ENCODE assay signal across 15 cellular contexts in the genomic region with DNA sequence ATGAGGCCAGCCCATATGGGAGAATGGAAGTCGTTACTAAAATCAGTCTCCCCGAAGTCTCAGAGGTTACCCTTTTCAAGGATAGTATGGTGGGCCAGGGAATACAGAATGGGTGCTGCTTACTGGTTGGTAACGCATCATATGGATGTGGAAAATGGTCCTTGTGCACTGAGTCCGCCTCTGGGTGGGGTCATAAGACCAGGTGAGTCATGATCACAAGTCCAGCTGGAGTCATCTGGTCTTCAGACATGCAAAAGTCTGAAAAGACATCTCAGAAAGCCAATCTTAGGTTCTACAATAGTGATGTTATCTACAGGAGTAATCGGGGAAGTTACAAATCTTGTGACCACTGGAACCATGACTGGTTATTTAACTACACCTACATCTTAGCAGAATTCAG.
DNase-seq lines count a peak whose midpoint lies in the region; ATAC-seq and TF ChIP-seq lines count a peak whose summit lies in the region.
"Had no signal": no experiment of that assay in that cellular context is flagged by ENCODE, and none has a peak within 500 bp of the region (broad histone marks: within the 10 kb centered on the region; RNA-seq: fewer than 3 reads in every experiment).

No MANE protein-coding gene starts in this region.

- H3K4me3 ChIP-seq in dorsolateral prefrontal cortex: no peak overlapping the region
- H3K4me3 ChIP-seq: HAP-1, lung had no signal

- H3K9me3 Mint-ChIP-seq in nephron progenitor cell: no peaks in the 10 kb centered on the region
- H3K9me3 Mint-ChIP-seq: activated naive CD4-positive, alpha-beta T cell treated with anti-CD3 and anti-CD28 coated beads, Interleukin-2, amount 50 U/mL, for 24 hours; central memory CD8-positive, alpha-beta T cell had no signal

- intact Hi-C loops in dorsolateral prefrontal cortex (cut with DNase I): no loop called here

- H3K27ac Mint-ChIP-seq in nephron progenitor cell: no peak overlapping the region
- H3K27ac Mint-ChIP-seq: activated naive CD4-positive, alpha-beta T cell treated with anti-CD3 and anti-CD28 coated beads, Interleukin-2, amount 50 U/mL, for 24 hours had no signal

- no peak overlapping the region for H3K4me3 Mint-ChIP-seq in nephron progenitor cell
- H3K4me3 Mint-ChIP-seq: activated naive CD4-positive, alpha-beta T cell treated with anti-CD3 and anti-CD28 coated beads, Interleukin-2, amount 50 U/mL, for 24 hours; central memory CD8-positive, alpha-beta T cell had no signal

- 0 out of 2 replicates have a peak, but pooled peaks have one; percentile 29 for TF ChIP-seq CTCF in GM12874 (IDR thresholded peaks at IDR 0.05; ENCODE audit: insufficient read depth, low read depth, low read length)
- TF ChIP-seq CTCF in dorsolateral prefrontal cortex (IDR thresholded peaks at IDR 0.05 in 54 of 56, conservative IDR thresholded peaks at IDR 0.05 in 2 of 56; ENCODE audit: low read depth in 1 of 56, partially characterized antibody in 56 of 56): no peak
- no peak for TF ChIP-seq CTCF in nephron progenitor cell (IDR thresholded peaks at IDR 0.05)

- H3K27me3 ChIP-seq in dorsolateral prefrontal cortex: peaks cover 0 to 21% (median 5%) of the 10 kb centered on the region in 45 donors

- H3K27ac ChIP-seq in dorsolateral prefrontal cortex: no peak overlapping the region
- H3K27ac ChIP-seq: epithelial cell of prostate had no signal

- ATAC-seq in HG02938 (IDR thresholded peaks at IDR 0.05; ENCODE audit: unreplicated experiment) (peak; percentile 51), GM21367 (IDR thresholded peaks at IDR 0.05; ENCODE audit: unreplicated experiment) (no peak)

- H3K27me3 Mint-ChIP-seq in nephron progenitor cell (ENCODE audit: low read depth, poor library complexity): peaks cover 8% of the 10 kb centered on the region

- H3K36me3 Mint-ChIP-seq in nephron progenitor cell (ENCODE audit: low read depth): no peaks in the 10 kb centered on the region
- H3K36me3 Mint-ChIP-seq: activated naive CD4-positive, alpha-beta T cell treated with anti-CD3 and anti-CD28 coated beads, Interleukin-2, amount 50 U/mL, for 24 hours had no signal

- no peaks in the 10 kb centered on the region for H3K4me1 Mint-ChIP-seq in nephron progenitor cell
- H3K4me1 Mint-ChIP-seq: activated naive CD4-positive, alpha-beta T cell treated with anti-CD3 and anti-CD28 coated beads, Interleukin-2, amount 50 U/mL, for 24 hours; central memory CD8-positive, alpha-beta T cell had no signal

- peak; percentile 24 for DNase-seq in COLO668 (lab: John Stamatoyannopoulos, UW; ENCODE audit: unreplicated experiment)
- DNase-seq in SW480 (ENCODE audit: low spot score): peak; percentile 51
- DNase-seq in dorsolateral prefrontal cortex: no peak
- no peak for DNase-seq in NCI-H524 treated with DMSO at 0.1 percent for 48 hours (lab: John Stamatoyannopoulos, UW)
- DNase-seq in nephron progenitor cell: no peak
- DNase-seq: NCI-H2171, substantia nigra had no signal

Comparison
In these comparisons a context has a peak if more than half of its experiments do, and no peak if none do; other contexts are left out.
1. DNase-seq: peak in COLO668 (single experiment) and SW480 (single experiment); none in dorsolateral prefrontal cortex (0 of 10), NCI-H524 treated with DMSO at 0.1 percent for 48 hours (single experiment) and nephron progenitor cell (single experiment).